In the genomic region with DNA sequence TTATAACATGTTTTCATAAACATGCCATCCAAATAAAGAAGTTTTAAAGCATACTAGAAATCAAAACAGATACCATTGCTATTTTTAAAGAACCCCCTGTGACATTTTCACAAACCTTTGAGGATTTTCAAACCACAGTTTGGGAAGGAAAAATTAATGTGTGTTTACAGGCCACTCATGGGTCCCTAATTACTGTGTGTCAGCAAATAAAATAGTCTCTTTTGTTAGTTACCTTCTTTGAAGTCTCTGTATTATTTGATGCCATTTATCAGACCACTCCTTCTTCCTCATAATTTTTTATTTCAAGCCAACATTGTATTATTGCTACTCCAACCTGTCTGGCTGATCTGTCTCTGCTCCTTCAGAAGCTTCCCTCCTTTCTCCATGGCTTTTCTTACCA, we compare ENCODE assay signal across 26 cellular contexts.
"Had no signal": no experiment of that assay in that cellular context is flagged by ENCODE, and none has a peak within 500 bp of the region (broad histone marks: within the 10 kb centered on the region; RNA-seq: fewer than 3 reads in every experiment).

No MANE protein-coding gene starts in this region.

- H3K9me3 ChIP-seq: esophagus muscularis mucosa, gastrocnemius medialis, heart left ventricle had no signal

- ATAC-seq: activated CD4-positive, alpha-beta T cell treated with anti-CD3 and anti-CD28 coated beads for 36 hours; activated T-cell treated with anti-CD3 and anti-CD28 coated beads, Interleukin-2, amount 50 U/mL, for 4 hours; activated T-helper 17 cell treated with anti-CD3 and anti-CD28 coated beads, Interleukin-2, amount 50 U/mL, for 72 hours; foreskin keratinocyte; gastrocnemius medialis; heart left ventricle had no signal

- H3K27me3 ChIP-seq: brain microvascular endothelial cell, dorsolateral prefrontal cortex, esophagus muscularis mucosa, foreskin keratinocyte, gastrocnemius medialis, heart left ventricle had no signal

- H3K4me1 ChIP-seq: esophagus muscularis mucosa, foreskin keratinocyte, gastrocnemius medialis, heart left ventricle had no signal

- FAIRE-seq: astrocyte had no signal

- DNase-seq: activated CD4-positive, alpha-beta memory T cell treated with anti-CD3 and anti-CD28 coated beads for 36 hours; activated CD4-positive, alpha-beta T cell treated with anti-CD3 and anti-CD28 coated beads for 36 hours; activated CD4-positive, alpha-beta T cell treated with anti-CD3 and anti-CD28 coated beads, Interleukin-2, amount 10 ng/mL, durations not matched to agents 24 days and 14 days; activated CD4-positive, CD25-positive, alpha-beta regulatory T cell; activated CD4-positive, CD25-positive, alpha-beta regulatory T cell treated with anti-CD3 and anti-CD28 coated beads, Interleukin-2, amount 50 U/mL, for 72 hours; activated effector memory CD4-positive, alpha-beta T cell treated with Interleukin-2 at 50 U/mL for 16 hours; activated gamma-delta T cell treated with Interleukin-2 at 50 U/mL for 16 hours; activated naive CD4-positive, alpha-beta T cell treated with anti-CD3 and anti-CD28 coated beads, Interleukin-2, amount 50 U/mL, for 16 hours; activated naive CD4-positive, alpha-beta T cell treated with Interleukin-2 at 50 U/mL for 16 hours; activated T-cell treated with anti-CD3 and anti-CD28 coated beads, Interleukin-2, amount 50 U/mL, for 4 hours; amniotic stem cell; anterior cingulate cortex; brain microvascular endothelial cell; dorsolateral prefrontal cortex; effector memory CD4-positive, alpha-beta T cell; endodermal cell; erythroblast; foreskin keratinocyte; gastrocnemius medialis; glutamatergic neuron; heart left ventricle; hypothalamus had no signal

- H3K36me3 ChIP-seq: brain microvascular endothelial cell, esophagus muscularis mucosa, gastrocnemius medialis, heart left ventricle had no signal

- H3K27ac ChIP-seq: brain microvascular endothelial cell, coronary artery, dorsolateral prefrontal cortex, esophagus muscularis mucosa, foreskin keratinocyte, gastrocnemius medialis, heart left ventricle had no signal

- H3K4me3 ChIP-seq: coronary artery, dorsolateral prefrontal cortex, esophagus muscularis mucosa, gastrocnemius medialis, heart left ventricle had no signal
